In the genomic region with DNA sequence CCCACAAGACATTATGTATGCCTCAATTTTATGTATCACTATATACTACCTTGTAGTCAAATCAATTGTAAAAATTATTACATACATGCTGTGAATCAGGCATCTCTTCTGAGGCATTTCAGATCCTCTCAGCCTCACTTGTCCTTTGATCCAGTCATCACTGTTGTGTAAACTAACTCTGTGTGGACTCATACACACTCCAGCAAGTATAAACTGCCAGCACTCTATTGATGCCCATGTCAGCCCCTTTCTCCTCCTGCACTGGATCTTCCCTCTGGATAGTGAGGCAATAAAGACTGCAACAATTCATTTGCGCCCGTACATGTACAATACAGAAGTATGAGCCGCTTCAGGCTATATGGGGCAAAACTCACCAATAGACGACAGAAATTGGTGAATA, we compare ENCODE assay signal across 1 cellular context.
TF ChIP-seq lines count a peak whose summit lies in the region.

No MANE protein-coding gene starts in this region.

TF ChIP-seq in HepG2, 621 proteins besides CTCF, POLR2A, EP300 and RAD21 (continued from another document and continues in another):
- no peak for TF ChIP-seq POGK (CRISPR knock-in tag; conservative IDR thresholded peaks at IDR 0.05)
- no peak for TF ChIP-seq TOPORS (CRISPR knock-in tag; IDR thresholded peaks at IDR 0.05)
- TF ChIP-seq, protein P1, sequence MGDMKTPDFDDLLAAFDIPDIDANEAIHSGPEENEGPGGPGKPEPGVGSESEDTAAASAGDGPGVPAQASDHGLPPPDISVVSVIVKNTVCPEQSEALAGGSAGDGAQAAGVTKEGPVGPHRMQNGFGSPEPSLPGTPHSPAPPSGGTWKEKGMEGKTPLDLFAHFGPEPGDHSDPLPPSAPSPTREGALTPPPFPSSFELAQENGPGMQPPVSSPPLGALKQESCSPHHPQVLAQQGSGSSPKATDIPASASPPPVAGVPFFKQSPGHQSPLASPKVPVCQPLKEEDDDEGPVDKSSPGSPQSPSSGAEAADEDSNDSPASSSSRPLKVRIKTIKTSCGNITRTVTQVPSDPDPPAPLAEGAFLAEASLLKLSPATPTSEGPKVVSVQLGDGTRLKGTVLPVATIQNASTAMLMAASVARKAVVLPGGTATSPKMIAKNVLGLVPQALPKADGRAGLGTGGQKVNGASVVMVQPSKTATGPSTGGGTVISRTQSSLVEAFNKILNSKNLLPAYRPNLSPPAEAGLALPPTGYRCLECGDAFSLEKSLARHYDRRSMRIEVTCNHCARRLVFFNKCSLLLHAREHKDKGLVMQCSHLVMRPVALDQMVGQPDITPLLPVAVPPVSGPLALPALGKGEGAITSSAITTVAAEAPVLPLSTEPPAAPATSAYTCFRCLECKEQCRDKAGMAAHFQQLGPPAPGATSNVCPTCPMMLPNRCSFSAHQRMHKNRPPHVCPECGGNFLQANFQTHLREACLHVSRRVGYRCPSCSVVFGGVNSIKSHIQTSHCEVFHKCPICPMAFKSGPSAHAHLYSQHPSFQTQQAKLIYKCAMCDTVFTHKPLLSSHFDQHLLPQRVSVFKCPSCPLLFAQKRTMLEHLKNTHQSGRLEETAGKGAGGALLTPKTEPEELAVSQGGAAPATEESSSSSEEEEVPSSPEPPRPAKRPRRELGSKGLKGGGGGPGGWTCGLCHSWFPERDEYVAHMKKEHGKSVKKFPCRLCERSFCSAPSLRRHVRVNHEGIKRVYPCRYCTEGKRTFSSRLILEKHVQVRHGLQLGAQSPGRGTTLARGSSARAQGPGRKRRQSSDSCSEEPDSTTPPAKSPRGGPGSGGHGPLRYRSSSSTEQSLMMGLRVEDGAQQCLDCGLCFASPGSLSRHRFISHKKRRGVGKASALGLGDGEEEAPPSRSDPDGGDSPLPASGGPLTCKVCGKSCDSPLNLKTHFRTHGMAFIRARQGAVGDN (CRISPR knock-in tag; IDR thresholded peaks at IDR 0.05) = no peak
- TF ChIP-seq ONECUT2 (CRISPR knock-in tag; IDR thresholded peaks at IDR 0.05) = no peak
- no peak for TF ChIP-seq BATF2 (CRISPR knock-in tag; IDR thresholded peaks at IDR 0.05)
- TF ChIP-seq FOSL2 (CRISPR knock-in tag; IDR thresholded peaks at IDR 0.05) = peak; percentile 86
- TF ChIP-seq, protein P2, sequence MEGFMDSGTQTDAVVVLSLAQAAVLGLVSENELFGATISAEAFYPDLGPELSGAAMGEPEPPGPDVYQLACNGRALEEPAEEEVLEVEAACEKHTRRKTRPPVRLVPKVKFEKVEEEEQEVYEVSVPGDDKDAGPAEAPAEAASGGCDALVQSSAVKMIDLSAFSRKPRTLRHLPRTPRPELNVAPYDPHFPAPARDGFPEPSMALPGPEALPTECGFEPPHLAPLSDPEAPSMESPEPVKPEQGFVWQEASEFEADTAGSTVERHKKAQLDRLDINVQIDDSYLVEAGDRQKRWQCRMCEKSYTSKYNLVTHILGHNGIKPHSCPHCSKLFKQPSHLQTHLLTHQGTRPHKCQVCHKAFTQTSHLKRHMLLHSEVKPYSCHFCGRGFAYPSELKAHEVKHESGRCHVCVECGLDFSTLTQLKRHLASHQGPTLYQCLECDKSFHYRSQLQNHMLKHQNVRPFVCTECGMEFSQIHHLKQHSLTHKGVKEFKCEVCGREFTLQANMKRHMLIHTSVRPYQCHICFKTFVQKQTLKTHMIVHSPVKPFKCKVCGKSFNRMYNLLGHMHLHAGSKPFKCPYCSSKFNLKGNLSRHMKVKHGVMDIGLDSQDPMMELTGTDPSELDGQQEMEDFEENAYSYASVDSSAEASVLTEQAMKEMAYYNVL (CRISPR knock-in tag; IDR thresholded peaks at IDR 0.05; ENCODE audit: borderline replicate concordance) = 0 out of 2 replicates have a peak, but pooled peaks have one; percentile 47
- TF ChIP-seq ZC3H13 (CRISPR knock-in tag; IDR thresholded peaks at IDR 0.05) = no peak
- no peak for TF ChIP-seq SAFB2 (CRISPR knock-in tag; IDR thresholded peaks at IDR 0.05; ENCODE audit: borderline replicate concordance, low read depth)
- TF ChIP-seq GPBP1L1 (CRISPR knock-in tag; IDR thresholded peaks at IDR 0.05) = no peak
- no peak for TF ChIP-seq ZNF143 (CRISPR knock-in tag; IDR thresholded peaks at IDR 0.05)
- no peak for TF ChIP-seq ATAD3A (CRISPR knock-in tag; IDR thresholded peaks at IDR 0.05)
- TF ChIP-seq NKX3-1 (CRISPR knock-in tag; IDR thresholded peaks at IDR 0.05) = no peak
- peak; percentile 57 for TF ChIP-seq BCL6 (CRISPR knock-in tag; IDR thresholded peaks at IDR 0.05)
- TF ChIP-seq PRMT3 (CRISPR knock-in tag; IDR thresholded peaks at IDR 0.05; ENCODE audit: borderline replicate concordance, low read depth) = no peak
- no peak for TF ChIP-seq HDAC6 (IDR thresholded peaks at IDR 0.05; ENCODE audit: low read depth, low read length)
- TF ChIP-seq ZBTB40 (IDR thresholded peaks at IDR 0.05) = no peak
- no peak for TF ChIP-seq ZBTB40 (CRISPR knock-in tag; IDR thresholded peaks at IDR 0.05)
- TF ChIP-seq HCFC1 (IDR thresholded peaks at IDR 0.05; ENCODE audit: low read depth, low read length) = no peak
- TF ChIP-seq ZNF556 (CRISPR knock-in tag; IDR thresholded peaks at IDR 0.05; ENCODE audit: borderline replicate concordance) = no peak
- TF ChIP-seq ZNF800 (CRISPR knock-in tag; IDR thresholded peaks at IDR 0.05) = no peak
- TF ChIP-seq, protein P3, sequence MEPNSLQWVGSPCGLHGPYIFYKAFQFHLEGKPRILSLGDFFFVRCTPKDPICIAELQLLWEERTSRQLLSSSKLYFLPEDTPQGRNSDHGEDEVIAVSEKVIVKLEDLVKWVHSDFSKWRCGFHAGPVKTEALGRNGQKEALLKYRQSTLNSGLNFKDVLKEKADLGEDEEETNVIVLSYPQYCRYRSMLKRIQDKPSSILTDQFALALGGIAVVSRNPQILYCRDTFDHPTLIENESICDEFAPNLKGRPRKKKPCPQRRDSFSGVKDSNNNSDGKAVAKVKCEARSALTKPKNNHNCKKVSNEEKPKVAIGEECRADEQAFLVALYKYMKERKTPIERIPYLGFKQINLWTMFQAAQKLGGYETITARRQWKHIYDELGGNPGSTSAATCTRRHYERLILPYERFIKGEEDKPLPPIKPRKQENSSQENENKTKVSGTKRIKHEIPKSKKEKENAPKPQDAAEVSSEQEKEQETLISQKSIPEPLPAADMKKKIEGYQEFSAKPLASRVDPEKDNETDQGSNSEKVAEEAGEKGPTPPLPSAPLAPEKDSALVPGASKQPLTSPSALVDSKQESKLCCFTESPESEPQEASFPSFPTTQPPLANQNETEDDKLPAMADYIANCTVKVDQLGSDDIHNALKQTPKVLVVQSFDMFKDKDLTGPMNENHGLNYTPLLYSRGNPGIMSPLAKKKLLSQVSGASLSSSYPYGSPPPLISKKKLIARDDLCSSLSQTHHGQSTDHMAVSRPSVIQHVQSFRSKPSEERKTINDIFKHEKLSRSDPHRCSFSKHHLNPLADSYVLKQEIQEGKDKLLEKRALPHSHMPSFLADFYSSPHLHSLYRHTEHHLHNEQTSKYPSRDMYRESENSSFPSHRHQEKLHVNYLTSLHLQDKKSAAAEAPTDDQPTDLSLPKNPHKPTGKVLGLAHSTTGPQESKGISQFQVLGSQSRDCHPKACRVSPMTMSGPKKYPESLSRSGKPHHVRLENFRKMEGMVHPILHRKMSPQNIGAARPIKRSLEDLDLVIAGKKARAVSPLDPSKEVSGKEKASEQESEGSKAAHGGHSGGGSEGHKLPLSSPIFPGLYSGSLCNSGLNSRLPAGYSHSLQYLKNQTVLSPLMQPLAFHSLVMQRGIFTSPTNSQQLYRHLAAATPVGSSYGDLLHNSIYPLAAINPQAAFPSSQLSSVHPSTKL (CRISPR knock-in tag; IDR thresholded peaks at IDR 0.05) = peak; percentile 85
- no peak; the same call in 1 of the 2 replicates for TF ChIP-seq NCOR1 (IDR thresholded peaks at IDR 0.05; ENCODE audit: borderline replicate concordance, low read length)
- TF ChIP-seq NCOA2 (CRISPR knock-in tag; IDR thresholded peaks at IDR 0.05) = peak; percentile 7; the same call in 1 of the 2 replicates
- TF ChIP-seq PHF21A (CRISPR knock-in tag; IDR thresholded peaks at IDR 0.05) = no peak
- no peak for TF ChIP-seq PCBP1 (IDR thresholded peaks at IDR 0.05; ENCODE audit: borderline replicate concordance, low read depth, low read length)
- TF ChIP-seq BRCA1 (CRISPR knock-in tag; IDR thresholded peaks at IDR 0.05) = no peak
- no peak for TF ChIP-seq KLF11 (CRISPR knock-in tag; IDR thresholded peaks at IDR 0.05)
